In genomic region chr6:46898011-46898410, GRCh38 we compare ENCODE assay signal across 12 cellular contexts. TPM values are rescaled to one million over a fixed set of nuclear protein-coding genes. Genes with fewer than 3 reads are reported as not detected.
"Had no signal": no experiment of that assay in that cellular context is flagged by ENCODE, and none has a peak within 500 bp of the region (broad histone marks: within the 10 kb centered on the region; RNA-seq: fewer than 3 reads in every experiment).

No MANE protein-coding gene starts in this region.

- H3K27ac ChIP-seq: pancreas had no signal

- H3K27me3 ChIP-seq: pancreas had no signal

- DNase-seq: activated CD4-positive, alpha-beta T cell treated with anti-CD3 and anti-CD28 coated beads, Interleukin-2, amount 50 U/mL, for 1 hour; activated naive CD4-positive, alpha-beta T cell treated with anti-CD3 and anti-CD28 coated beads for 36 hours; activated T-cell treated with anti-CD3 and anti-CD28 coated beads for 4 hours; central memory CD4-positive, alpha-beta T cell; effector memory CD4-positive, alpha-beta T cell; hippocampal formation; mesenchymal stem cell; pancreas; retina; small intestine had no signal

- H3K4me3 ChIP-seq: pancreas had no signal

- H3K4me1 ChIP-seq: pancreas had no signal

- H3K36me3 ChIP-seq: pancreas had no signal

- ATAC-seq: activated T-helper 17 cell treated with anti-CD3 and anti-CD28 coated beads, Interleukin-2, amount 50 U/mL, for 72 hours; pancreas had no signal

- H3K9me3 ChIP-seq: pancreas had no signal

RNA-seq across cellular contexts. Expression of gene ADGRF5, which starts 23.7 kb away (rescaled TPM):
- total RNA-seq: activated CD8-positive, alpha-beta memory T cell treated with anti-CD3 and anti-CD28 coated beads for 36 hours; activated naive CD4-positive, alpha-beta T cell treated with anti-CD3 and anti-CD28 coated beads for 36 hours; activated T-helper 17 cell treated with anti-CD3 and anti-CD28 coated beads, Interleukin-2, amount 50 U/mL, for 72 hours had no signal
